Comparison of ENCODE assay signal across 15 cellular contexts in the genomic region with DNA sequence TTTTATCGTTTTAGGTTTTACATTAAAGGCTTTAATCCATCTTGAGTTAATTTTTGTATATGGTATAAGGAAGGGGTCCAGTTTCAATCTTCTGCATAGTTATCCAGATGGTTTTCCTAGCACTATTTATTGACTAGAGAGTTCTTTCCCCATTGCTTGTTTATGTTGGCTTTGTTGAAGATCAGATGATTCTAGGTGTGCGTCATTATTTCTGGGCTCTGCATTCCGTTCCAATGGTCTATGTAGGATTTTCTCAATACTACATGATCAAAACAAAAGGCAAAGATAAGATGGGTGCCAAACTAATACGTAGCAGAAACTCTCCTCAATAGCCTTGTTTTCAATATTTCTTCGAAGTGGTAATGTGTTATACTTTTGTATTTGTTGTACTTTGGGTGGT. TPM values are rescaled to one million over a fixed set of nuclear protein-coding genes. Genes with fewer than 3 reads are reported as not detected.
DNase-seq lines count a peak whose midpoint lies in the region; ATAC-seq and TF ChIP-seq lines count a peak whose summit lies in the region.
"Had no signal": no experiment of that assay in that cellular context is flagged by ENCODE, and none has a peak within 500 bp of the region (broad histone marks: within the 10 kb centered on the region; RNA-seq: fewer than 3 reads in every experiment).

No MANE protein-coding gene starts in this region.

- intact Hi-C loops in psoas muscle (cut with DNase I), result no loop called here

- peaks cover 22% of the 10 kb centered on the region for H3K27me3 Mint-ChIP-seq in activated CD8-positive, alpha-beta memory T cell treated with anti-CD3 and anti-CD28 coated beads, Interleukin-2, amount 10 ng/mL, durations not matched to agents 7 days and 5 days

- no peak overlapping the region for H3K4me3 Mint-ChIP-seq in activated CD8-positive, alpha-beta memory T cell treated with anti-CD3 and anti-CD28 coated beads, Interleukin-2, amount 10 ng/mL, durations not matched to agents 7 days and 5 days
- H3K4me3 Mint-ChIP-seq: CD4-positive, alpha-beta memory T cell; H9 had no signal

- DNase-seq in SK-MEL-5 (ENCODE audit: low read depth, low spot score) (peak; percentile 30), fibroblast of mammary gland (ENCODE audit: low read depth) (peak; percentile 2), iris pigment epithelial cell (ENCODE audit: low read depth) (peak; percentile 28), NCI-H1417 (lab: John Stamatoyannopoulos, UW) (no peak), psoas muscle (no peak)
- DNase-seq in activated CD8-positive, alpha-beta memory T cell treated with anti-CD3 and anti-CD28 coated beads, Interleukin-2, amount 10 ng/mL, durations not matched to agents 7 days and 5 days, result no peak
- DNase-seq: C1 segment of cervical spinal cord; CD4-positive, alpha-beta memory T cell; COR-L47; DMS153; DND-41; H9 had no signal

- H3K9me3 ChIP-seq in psoas muscle, result no peaks in the 10 kb centered on the region

- H3K36me3 Mint-ChIP-seq in activated CD8-positive, alpha-beta memory T cell treated with anti-CD3 and anti-CD28 coated beads, Interleukin-2, amount 10 ng/mL, durations not matched to agents 7 days and 5 days, result no peaks in the 10 kb centered on the region
- H3K36me3 Mint-ChIP-seq: CD4-positive, alpha-beta memory T cell had no signal

- in situ Hi-C loops in SK-MEL-5 (cut with HindIII; ENCODE audit: low pct_unique_long_range_greater_than_20kb, low sequenced_read_pairs), result no loop called here

- H3K4me1 ChIP-seq in psoas muscle, result no peaks in the 10 kb centered on the region

- WGBS in psoas muscle, 3 donors, result 68 to 81% (median 71%) methylated on average over 5 of the region's 5 CpGs

- no peak for ATAC-seq in activated CD8-positive, alpha-beta memory T cell treated with anti-CD3 and anti-CD28 coated beads, Interleukin-2, amount 10 ng/mL, durations not matched to agents 7 days and 5 days
- no peak for ATAC-seq in psoas muscle
- ATAC-seq: HCT116 had no signal

- no peaks in the 10 kb centered on the region for H3K4me1 Mint-ChIP-seq in activated CD8-positive, alpha-beta memory T cell treated with anti-CD3 and anti-CD28 coated beads, Interleukin-2, amount 10 ng/mL, durations not matched to agents 7 days and 5 days
- H3K4me1 Mint-ChIP-seq: CD4-positive, alpha-beta memory T cell had no signal

- no peaks in the 10 kb centered on the region for H3K9me3 Mint-ChIP-seq in activated CD8-positive, alpha-beta memory T cell treated with anti-CD3 and anti-CD28 coated beads, Interleukin-2, amount 10 ng/mL, durations not matched to agents 7 days and 5 days (ENCODE audit: low read depth)

- H3K27ac Mint-ChIP-seq in activated CD8-positive, alpha-beta memory T cell treated with anti-CD3 and anti-CD28 coated beads, Interleukin-2, amount 10 ng/mL, durations not matched to agents 7 days and 5 days, result no peak overlapping the region
- H3K27ac Mint-ChIP-seq: CD4-positive, alpha-beta memory T cell; H9 had no signal

- H3K4me3 ChIP-seq in fibroblast of mammary gland (ENCODE audit: control insufficient read depth, low read depth, low read length) (no peak overlapping the region), psoas muscle (no peak overlapping the region)

- H3K27me3 ChIP-seq in psoas muscle (ENCODE audit: insufficient read depth in 3 of 3, low read length in 2 of 3), result peaks cover 0 to 8% (median 3%) of the 10 kb centered on the region in 3 donors

- CTCF ChIA-PET in activated CD8-positive, alpha-beta memory T cell treated with anti-CD3 and anti-CD28 coated beads, Interleukin-2, amount 10 ng/mL, durations not matched to agents 7 days and 5 days (lab: Charles Lee), result no interaction called here

- no peaks in the 10 kb centered on the region for H3K36me3 ChIP-seq in psoas muscle (ENCODE audit: insufficient read depth in 1 of 2, low read depth in 1 of 2)

- no peak overlapping the region for H3K27ac ChIP-seq in psoas muscle

- TF ChIP-seq CTCF in fibroblast of mammary gland (conservative IDR thresholded peaks at IDR 0.05; ENCODE audit: control insufficient read depth, insufficient read depth, low read depth, low read length) (no peak), psoas muscle (IDR thresholded peaks at IDR 0.05) (no peak)

RNA-seq across cellular contexts. Expression of a gene that starts 14.3 kb away (rescaled TPM):
- 0.34 and 2.6 TPM in 2 replicates for total RNA-seq in SK-MEL-5 (2014; rRNA removed; shearing (Covaris generic))
- 1.2 and 3.1 TPM in 2 replicates for polyA plus RNA-seq in SK-MEL-5 (2015; cell fraction: cytosol; rRNA removed)
- polyA plus RNA-seq in SK-MEL-5 (2015; cell fraction: nucleus; rRNA removed), result 45.0 and 51.4 TPM in 2 replicates
- 1 to 10 TPM; 5.7 to 7.4 TPM for total RNA-seq in activated CD8-positive, alpha-beta memory T cell treated with anti-CD3 and anti-CD28 coated beads, Interleukin-2, amount 10 ng/mL, durations not matched to agents 7 days and 5 days
- 1 to 10 TPM; 3.4 to 8.4 (median 4.4) TPM for total RNA-seq in psoas muscle
- 1 to 10 TPM in 2 of 3 donors, under 1 TPM in 1; 0.46 to 3.3 (median 2.7) TPM for polyA plus RNA-seq in psoas muscle
- total RNA-seq: A673 had no signal
- polyA plus RNA-seq: BJ had no signal

Comparison
In these comparisons a context has a peak if more than half of its experiments do, and no peak if none do; other contexts are left out.
1. DNase-seq: peak in SK-MEL-5 (single experiment), fibroblast of mammary gland (single experiment) and iris pigment epithelial cell (single experiment); none in activated CD8-positive, alpha-beta memory T cell treated with anti-CD3 and anti-CD28 coated beads, Interleukin-2, amount 10 ng/mL, durations not matched to agents 7 days and 5 days (single experiment), NCI-H1417 (0 of 3) and psoas muscle (0 of 2).